In the genomic region with DNA sequence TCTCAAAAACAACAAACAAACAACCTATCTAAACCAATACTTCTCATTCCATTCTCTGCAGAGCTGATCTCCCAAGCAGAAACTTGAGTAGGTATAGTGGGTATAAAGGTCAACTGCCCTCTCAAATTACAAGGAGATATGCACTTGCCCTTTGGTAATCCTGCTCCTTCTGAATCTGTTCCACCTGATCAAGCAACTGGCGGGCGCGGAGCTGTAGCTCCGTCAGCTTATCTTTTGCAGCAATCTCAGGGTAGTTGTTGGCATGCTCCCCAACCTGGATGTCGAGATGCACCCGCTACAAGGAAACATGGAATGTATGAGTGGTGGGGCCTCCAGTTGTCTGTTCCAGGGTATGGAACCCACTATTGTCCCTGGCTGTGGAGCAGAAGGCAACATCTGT, we compare ENCODE assay signal across 9 cellular contexts. TPM values are rescaled to one million over a fixed set of nuclear protein-coding genes. Genes with fewer than 3 reads are reported as not detected.
A peak's percentile ranks its signal among the peaks of the same experiment; 100 is the strongest.
DNase-seq lines count a peak whose midpoint lies in the region; ATAC-seq, FAIRE-seq and TF ChIP-seq lines count a peak whose summit lies in the region.
"Had no signal": no experiment of that assay in that cellular context is flagged by ENCODE, and none has a peak within 500 bp of the region (broad histone marks: within the 10 kb centered on the region; RNA-seq: fewer than 3 reads in every experiment).

No MANE protein-coding gene starts in this region.

- FAIRE-seq in A549 (lab: Jason Lieb, UNC): no peak

- H3K4me1 Mint-ChIP-seq in HFFc6 (ENCODE audit: low read depth): peaks cover 27% of the 10 kb centered on the region

- no peak for TF ChIP-seq EP300 in A549 (IDR thresholded peaks at IDR 0.05)

- POLR2A ChIA-PET in A549 (lab: Yijun Ruan, JAX): interaction anchor here (0.8 to 2.5 kb wide), 2 partner anchors 13 to 531 kb away, joined by 3 to 14 read pairs; a partner anchor contains a TSS
- POLR2A ChIA-PET in HEK293T (lab: Yijun Ruan, JAX): interaction anchor here (1.3 to 3.0 kb wide), 6 partner anchors 8 to 305 kb away, joined by 3 to 32 read pairs (median 7); a partner anchor contains a TSS

- no peaks in the 10 kb centered on the region; the same call in 1 of the 2 replicates for H3K27me3 Mint-ChIP-seq in HFFc6 (ENCODE audit: insufficient read depth)

- CTCF ChIA-PET in A549 (lab: Yijun Ruan, JAX) (interaction anchor here (1.1 to 5.0 kb wide), 3 partner anchors 13 to 267 kb away, joined by 4 to 18 read pairs (median 5); a partner anchor contains a TSS), HEK293T (lab: Yijun Ruan, JAX) (interaction anchor here (0.6 kb wide), 1 partner anchor 570 kb away, joined by 3 read pairs; no protein-coding TSS in a partner anchor)

- no peak for TF ChIP-seq RAD21 in A549 (conservative IDR thresholded peaks at IDR 0.05 in 1 of 2, IDR thresholded peaks at IDR 0.05 in 1 of 2)

- no peaks in the 10 kb centered on the region for H3K9me3 Mint-ChIP-seq in HFFc6

- in situ Hi-C loops in brain microvascular endothelial cell (cut with HindIII; ENCODE audit: low pct_ligation_motif_present, low sequenced_read_pairs): no loop called here

- peak overlapping the region; percentile 94 to 95; a peak in 5 of 6 replicates for H3K27ac ChIP-seq in A549
- no peak overlapping the region for H3K27ac ChIP-seq in brain microvascular endothelial cell

- 83% methylated on average over 6 of the region's 6 CpGs for WGBS in A549 (ENCODE audit: missing lambda C conversion rate)

- ATAC-seq in A549 (no peak), mucosa of descending colon (peak; percentile 4), GM19455 (IDR thresholded peaks at IDR 0.05; ENCODE audit: unreplicated experiment) (no peak)

- peaks cover 23% of the 10 kb centered on the region for H3K36me3 Mint-ChIP-seq in HFFc6 (ENCODE audit: low read depth)

- intact Hi-C loops in mucosa of descending colon (cut with DNase I, micrococcal nuclease): loop anchor here in 1 of 2 donors (10.0 kb wide), 1 partner anchor 264 kb away; a partner anchor contains a TSS

- no peak for TF ChIP-seq POLR2A in A549 (IDR thresholded peaks at IDR 0.05; ENCODE audit: low read length)

- DNase-seq in A549 (ENCODE audit: low read depth in 1 of 2, low spot score in 1 of 2) (no peak), HFFc6 (no peak), brain microvascular endothelial cell (no peak), mucosa of descending colon (peak in 2 of 3 donors; percentile 50 to 52), HEK293T (ENCODE audit: extremely low spot score) (no peak), amniotic stem cell (lab: John Stamatoyannopoulos, UW) (no peak), A172 (ENCODE audit: low spot score) (no peak)

- H3K9me3 ChIP-seq in A549 (no peaks in the 10 kb centered on the region), mucosa of descending colon (no peaks in the 10 kb centered on the region)

- peaks cover 16% of the 10 kb centered on the region for H3K4me1 ChIP-seq in A549
- peaks cover 13% of the 10 kb centered on the region for H3K4me1 ChIP-seq in mucosa of descending colon (ENCODE audit: low read depth)

- TF ChIP-seq CTCF in A549 (IDR thresholded peaks at IDR 0.05) (no peak), HFFc6 (IDR thresholded peaks at IDR 0.05) (no peak), brain microvascular endothelial cell (IDR thresholded peaks at IDR 0.05; ENCODE audit: low read depth, low read length, missing control alignments) (no peak), mucosa of descending colon (IDR thresholded peaks at IDR 0.05) (no peak)

- H3K4me3 ChIP-seq in A549 (peak overlapping the region; percentile 94), brain microvascular endothelial cell (ENCODE audit: low read depth, low read length) (peak overlapping the region; percentile 86), mucosa of descending colon (peak overlapping the region; percentile 58)

- H3K36me3 ChIP-seq in brain microvascular endothelial cell (replicated peaks): peaks cover 12% of the 10 kb centered on the region
- H3K36me3 ChIP-seq in mucosa of descending colon (ENCODE audit: low read depth): peaks cover 5% of the 10 kb centered on the region

- peak overlapping the region; percentile 91 for H3K4me3 Mint-ChIP-seq in HFFc6

- peak overlapping the region; percentile 75 for H3K4me2 ChIP-seq in A549

- H3K27ac Mint-ChIP-seq in HFFc6: peak overlapping the region; percentile 95

- no peaks in the 10 kb centered on the region for H3K27me3 ChIP-seq in brain microvascular endothelial cell (replicated peaks)

TF ChIP-seq in A549, 52 proteins besides CTCF, POLR2A, EP300 and RAD21:
- no peak for TF ChIP-seq ZSCAN20 (CRISPR knock-in tag; IDR thresholded peaks at IDR 0.05)
- no peak for TF ChIP-seq JUNB (IDR thresholded peaks at IDR 0.05)
- TF ChIP-seq EHF (CRISPR knock-in tag; IDR thresholded peaks at IDR 0.05): no peak
- no peak for TF ChIP-seq POLR2AphosphoS2 (conservative IDR thresholded peaks at IDR 0.05; ENCODE audit: low read length)
- TF ChIP-seq NFE2L2 (conservative IDR thresholded peaks at IDR 0.05; ENCODE audit: low read length): no peak
- TF ChIP-seq TP53 (CRISPR knock-in tag; IDR thresholded peaks at IDR 0.05): no peak

TF ChIP-seq in HEK293T, 16 proteins besides CTCF, POLR2A, EP300 and RAD21:
- no peak for TF ChIP-seq LEF1 (IDR thresholded peaks at IDR 0.05; ENCODE audit: borderline replicate concordance)
- no peak for TF ChIP-seq CTBP1 (IDR thresholded peaks at IDR 0.05; ENCODE audit: borderline replicate concordance)
- TF ChIP-seq ARNT (IDR thresholded peaks at IDR 0.05): no peak
- TF ChIP-seq HDGF (IDR thresholded peaks at IDR 0.05; ENCODE audit: borderline replicate concordance): no peak
- no peak for TF ChIP-seq BHLHE40 (IDR thresholded peaks at IDR 0.05; ENCODE audit: borderline replicate concordance)
- TF ChIP-seq NFRKB (IDR thresholded peaks at IDR 0.05): no peak
- no peak for TF ChIP-seq SP1 (IDR thresholded peaks at IDR 0.05)
- TF ChIP-seq ZNF384 (IDR thresholded peaks at IDR 0.05): no peak
- TF ChIP-seq SUZ12 (IDR thresholded peaks at IDR 0.05): no peak
- TF ChIP-seq, protein P1, sequence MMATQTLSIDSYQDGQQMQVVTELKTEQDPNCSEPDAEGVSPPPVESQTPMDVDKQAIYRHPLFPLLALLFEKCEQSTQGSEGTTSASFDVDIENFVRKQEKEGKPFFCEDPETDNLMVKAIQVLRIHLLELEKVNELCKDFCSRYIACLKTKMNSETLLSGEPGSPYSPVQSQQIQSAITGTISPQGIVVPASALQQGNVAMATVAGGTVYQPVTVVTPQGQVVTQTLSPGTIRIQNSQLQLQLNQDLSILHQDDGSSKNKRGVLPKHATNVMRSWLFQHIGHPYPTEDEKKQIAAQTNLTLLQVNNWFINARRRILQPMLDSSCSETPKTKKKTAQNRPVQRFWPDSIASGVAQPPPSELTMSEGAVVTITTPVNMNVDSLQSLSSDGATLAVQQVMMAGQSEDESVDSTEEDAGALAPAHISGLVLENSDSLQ (IDR thresholded peaks at IDR 0.05): no peak
- TF ChIP-seq TARDBP (IDR thresholded peaks at IDR 0.05): no peak
- TF ChIP-seq FOXA1 (IDR thresholded peaks at IDR 0.05): no peak
TF ChIP-seq in HEK293T: peak in this region for 0.

RNA-seq across cellular contexts. Expression of a gene that starts 1.1 kb away (rescaled TPM):
- polyA plus RNA-seq in A549 (2011; rRNA removed) (68.3 and 79.2 TPM in 2 replicates), A549 (2017; fragmentation: RNase III; extraction: RNeasy Plus Mini Kit Qiagen cat#74134 plus additional on column Dnase treatment) (53.9 to 55.9 TPM (median 55.1 TPM) in 3 replicates)
- 53.0 and 70.7 TPM in 2 replicates for polyA plus RNA-seq in A549 (2012; cell fraction: cytosol; rRNA removed)
- polyA plus RNA-seq in A549 (2012; cell fraction: nucleus; rRNA removed): 98.9 and 134 TPM in 2 replicates
- 58.8 and 75.2 TPM in 2 replicates for polyA minus RNA-seq in A549 (2011; rRNA and poly(A)+ RNA removed)
- 10 to 100 TPM; 73.7 to 89.7 (median 80.7) TPM for total RNA-seq in HFFc6 (2021; fragmentation: NEBNext Ultra II Directional; extraction: Animal tissue kit (Norgen Biotek cat#: 25700))
- total RNA-seq in mucosa of descending colon: 10 to 100 TPM; 76.7 to 93.3 (median 84.9) TPM
- total RNA-seq in A172 (2014; rRNA removed; shearing (Covaris generic)): 141 and 265 TPM in 2 replicates

RNA-seq across cellular contexts. Expression of a gene that starts 7.2 kb away (rescaled TPM):
- polyA plus RNA-seq in A549 (2011; rRNA removed) (96.1 and 108 TPM in 2 replicates), A549 (2017; fragmentation: RNase III; extraction: RNeasy Plus Mini Kit Qiagen cat#74134 plus additional on column Dnase treatment) (93.4 to 100 TPM (median 97.7 TPM) in 3 replicates)
- 96.9 and 120 TPM in 2 replicates for polyA plus RNA-seq in A549 (2012; cell fraction: cytosol; rRNA removed)
- 263 and 283 TPM in 2 replicates for polyA plus RNA-seq in A549 (2012; cell fraction: nucleus; rRNA removed)
- 150 and 154 TPM in 2 replicates for polyA minus RNA-seq in A549 (2011; rRNA and poly(A)+ RNA removed)
- 10 to 100 TPM; 62.2 to 81.9 (median 70.1) TPM for total RNA-seq in HFFc6 (2021; fragmentation: NEBNext Ultra II Directional; extraction: Animal tissue kit (Norgen Biotek cat#: 25700))
- total RNA-seq in mucosa of descending colon: 10 to 100 TPM; 50.7 to 60.6 (median 60.0) TPM
- 174 and 175 TPM in 2 replicates for total RNA-seq in A172 (2014; rRNA removed; shearing (Covaris generic))

RNA-seq across cellular contexts. Expression of a gene that starts 25.5 kb away (rescaled TPM):
- 32.5 and 37.2 TPM in 2 replicates for polyA plus RNA-seq in A549 (2011; rRNA removed)
- 37.2 and 43.6 TPM in 2 replicates for polyA plus RNA-seq in A549 (2012; cell fraction: cytosol; rRNA removed)
- polyA plus RNA-seq in A549 (2012; cell fraction: nucleus; rRNA removed): 85.1 and 94.7 TPM in 2 replicates
- polyA plus RNA-seq in A549 (2017; fragmentation: RNase III; extraction: RNeasy Plus Mini Kit Qiagen cat#74134 plus additional on column Dnase treatment): 35.8 to 38.8 TPM (median 37.7 TPM) in 3 replicates
- 74.2 and 83.3 TPM in 2 replicates for polyA minus RNA-seq in A549 (2011; rRNA and poly(A)+ RNA removed)
- 10 to 100 TPM; 77.8 to 88.2 (median 80.2) TPM for total RNA-seq in HFFc6 (2021; fragmentation: NEBNext Ultra II Directional; extraction: Animal tissue kit (Norgen Biotek cat#: 25700))
- total RNA-seq in mucosa of descending colon: 100 to 1,000 TPM; 141 to 186 (median 159) TPM
- total RNA-seq in A172 (2014; rRNA removed; shearing (Covaris generic)): 84.1 and 84.9 TPM in 2 replicates

RNA-seq across cellular contexts. Expression of a gene that starts 39.8 kb away (rescaled TPM):
- polyA plus RNA-seq in A549 (2011; rRNA removed) (0.06 and 0.12 TPM in 2 replicates), A549 (2017; fragmentation: RNase III; extraction: RNeasy Plus Mini Kit Qiagen cat#74134 plus additional on column Dnase treatment) (0.01 to 0.04 TPM (median 0.03 TPM) in 3 replicates)
- polyA plus RNA-seq in A549 (2012; cell fraction: cytosol; rRNA removed): 0.01 and 0.06 TPM in 2 replicates
- polyA plus RNA-seq in A549 (2012; cell fraction: nucleus; rRNA removed): 0.17 and 0.18 TPM in 2 replicates
- polyA minus RNA-seq in A549 (2011; rRNA and poly(A)+ RNA removed): 0.12 TPM in 1 of 2 replicates, not detected in the other
- total RNA-seq in HFFc6 (2021; fragmentation: NEBNext Ultra II Directional; extraction: Animal tissue kit (Norgen Biotek cat#: 25700)): not detected
- total RNA-seq in mucosa of descending colon: under 1 TPM in 2 of 3 donors, not detected in 1; 0.12 to 0.82 TPM
- total RNA-seq in A172 (2014; rRNA removed; shearing (Covaris generic)): not detected in 2 replicates
- total RNA-seq: activated CD8-positive, alpha-beta memory T cell treated with anti-CD3 and anti-CD28 coated beads for 36 hours had no signal

Comparison
In these comparisons a context has a peak if more than half of its experiments do, and no peak if none do; other contexts are left out.
1. DNase-seq: peak in mucosa of descending colon (2 of 3); none in A549 (0 of 2), HFFc6 (single experiment), brain microvascular endothelial cell (single experiment), HEK293T (single experiment), amniotic stem cell (single experiment) and A172 (single experiment).
2. Peak in every context shown above with its lines, with median percentiles within 50 percentile points of each other: H3K4me3 ChIP-seq.